16 cellular contexts compared by ENCODE assay signal in genomic region chr1:157965584-157965983, GRCh38. TPM values are rescaled to one million over a fixed set of nuclear protein-coding genes. Genes with fewer than 3 reads are reported as not detected.
A peak's percentile ranks its signal among the peaks of the same experiment; 100 is the strongest.
DNase-seq lines count a peak whose midpoint lies in the region; ATAC-seq and TF ChIP-seq lines count a peak whose summit lies in the region.
"Had no signal": no experiment of that assay in that cellular context is flagged by ENCODE, and none has a peak within 500 bp of the region (broad histone marks: within the 10 kb centered on the region; RNA-seq: fewer than 3 reads in every experiment).

No MANE protein-coding gene starts in this region.

- H3K9ac ChIP-seq in mesendoderm (ENCODE audit: low read length): no peak overlapping the region
- H3K9ac ChIP-seq: BLaER1 had no signal

- H3K36me3 ChIP-seq in body of pancreas (replicated peaks in 1 of 2; ENCODE audit: insufficient read depth in 1 of 2, low read depth in 2 of 2) (no peaks in the 10 kb centered on the region), mesendoderm (ENCODE audit: control insufficient read depth, insufficient read depth, low read length) (no peaks in the 10 kb centered on the region)
- H3K36me3 ChIP-seq: BLaER1 had no signal

- TF ChIP-seq CTCF in body of pancreas (IDR thresholded peaks at IDR 0.05) (no peak), type B pancreatic cell (conservative IDR thresholded peaks at IDR 0.05) (no peak), glutamatergic neuron (IDR thresholded peaks at IDR 0.05; ENCODE audit: partially characterized antibody, unreplicated experiment) (no peak)

- H3K27me3 Mint-ChIP-seq in activated naive CD4-positive, alpha-beta T cell treated with anti-CD3 and anti-CD28 coated beads, Interleukin-2, amount 50 U/mL, for 24 hours: peaks cover 4% of the 10 kb centered on the region
- H3K27me3 Mint-ChIP-seq in type B pancreatic cell (peaks cover 22% of the 10 kb centered on the region), glutamatergic neuron (ENCODE audit: unreplicated experiment) (peaks cover 6% of the 10 kb centered on the region)

- no peak overlapping the region for H4K8ac ChIP-seq in mesendoderm (ENCODE audit: low read depth, low read length)

- no peak for DNase-seq in activated naive CD4-positive, alpha-beta T cell treated with Interleukin-2 at 50 U/mL for 16 hours
- DNase-seq in body of pancreas (no peak), mesendoderm (peak; percentile 84), type B pancreatic cell (ENCODE audit: extremely low spot score, unreplicated experiment) (no peak), dermis blood vessel endothelial cell (no peak), glutamatergic neuron (no peak), NK-92 (lab: John Stamatoyannopoulos, UW; ENCODE audit: unreplicated experiment) (no peak)
- DNase-seq: CD8-positive, alpha-beta memory T cell; NCI-H1105 treated with DMSO at 0.1 percent for 48 hours; NCI-H187; NCI-H526 treated with DMSO at 0.1 percent for 48 hours; PC-3 had no signal

- ATAC-seq in body of pancreas: peak; percentile 2
- ATAC-seq: PC-3, Right ventricle myocardium inferior had no signal

- no peak overlapping the region for H3K18ac ChIP-seq in mesendoderm (ENCODE audit: low read length)

- 33 to 39% methylated on average over 8 of the region's 8 CpGs for WGBS in body of pancreas, 2 donors
- no CpG with 5 or more reads among the region's 8 CpGs for WGBS in mesendoderm (ENCODE audit: extremely low coverage, insufficient coverage, low lambda C conversion rate)

- H3K27me3 ChIP-seq in body of pancreas (no peaks in the 10 kb centered on the region), mesendoderm (ENCODE audit: insufficient read depth, low read length, poor library complexity) (no peaks in the 10 kb centered on the region)
- H3K27me3 ChIP-seq: BLaER1 had no signal

- H3K4me3 Mint-ChIP-seq in activated naive CD4-positive, alpha-beta T cell treated with anti-CD3 and anti-CD28 coated beads, Interleukin-2, amount 50 U/mL, for 24 hours: no peak overlapping the region
- H3K4me3 Mint-ChIP-seq in type B pancreatic cell: no peak overlapping the region
- no peak overlapping the region for H3K4me3 Mint-ChIP-seq in glutamatergic neuron (ENCODE audit: unreplicated experiment)
- H3K4me3 Mint-ChIP-seq: CD8-positive, alpha-beta memory T cell had no signal

- H3K4me2 ChIP-seq in mesendoderm (ENCODE audit: low read length): no peak overlapping the region
- H3K4me2 ChIP-seq: BLaER1 had no signal

- peak overlapping the region; percentile 10 for H3K27ac Mint-ChIP-seq in activated naive CD4-positive, alpha-beta T cell treated with anti-CD3 and anti-CD28 coated beads, Interleukin-2, amount 50 U/mL, for 24 hours
- H3K27ac Mint-ChIP-seq in type B pancreatic cell (peak overlapping the region; percentile 64), glutamatergic neuron (ENCODE audit: unreplicated experiment) (no peak overlapping the region)
- H3K27ac Mint-ChIP-seq: CD8-positive, alpha-beta memory T cell had no signal

- intact Hi-C loops in body of pancreas (cut with DNase I): no loop called here

- peak overlapping the region; percentile 63 to 84 (median 78) for H3K27ac ChIP-seq in body of pancreas
- H3K27ac ChIP-seq in mesendoderm (ENCODE audit: low read depth, low read length): peak overlapping the region; percentile 29
- H3K27ac ChIP-seq: 22Rv1, BLaER1 had no signal

- no peaks in the 10 kb centered on the region for H3K9me3 ChIP-seq in body of pancreas

- H3K4me1 ChIP-seq in body of pancreas (peaks cover 53% of the 10 kb centered on the region), mesendoderm (ENCODE audit: control insufficient read depth, low read depth, low read length) (peaks cover 7% of the 10 kb centered on the region)

- no peaks in the 10 kb centered on the region for H3K79me2 ChIP-seq in mesendoderm (ENCODE audit: control insufficient read depth, insufficient read depth, low read length)

- H2BK5ac ChIP-seq in mesendoderm (ENCODE audit: low read length): no peak overlapping the region

- no peak for TF ChIP-seq POLR2A in body of pancreas (IDR thresholded peaks at IDR 0.05)

- H3K9me3 Mint-ChIP-seq in activated naive CD4-positive, alpha-beta T cell treated with anti-CD3 and anti-CD28 coated beads, Interleukin-2, amount 50 U/mL, for 24 hours: no peaks in the 10 kb centered on the region
- H3K9me3 Mint-ChIP-seq in type B pancreatic cell (no peaks in the 10 kb centered on the region), glutamatergic neuron (ENCODE audit: unreplicated experiment) (peaks cover 11% of the 10 kb centered on the region)

- H4K5ac ChIP-seq in mesendoderm (ENCODE audit: low read length): no peak overlapping the region

- no peaks in the 10 kb centered on the region for H3K4me1 Mint-ChIP-seq in activated naive CD4-positive, alpha-beta T cell treated with anti-CD3 and anti-CD28 coated beads, Interleukin-2, amount 50 U/mL, for 24 hours
- H3K4me1 Mint-ChIP-seq in type B pancreatic cell (ENCODE audit: unreplicated experiment) (peaks cover 10% of the 10 kb centered on the region), glutamatergic neuron (ENCODE audit: low read depth, unreplicated experiment) (peaks cover 24% of the 10 kb centered on the region)
- H3K4me1 Mint-ChIP-seq: CD8-positive, alpha-beta memory T cell had no signal

- no peak overlapping the region for H2BK15ac ChIP-seq in mesendoderm (replicated peaks; ENCODE audit: low read depth)

- no peak overlapping the region for H3K4ac ChIP-seq in mesendoderm (ENCODE audit: low read depth, low read length)

- H3K36me3 Mint-ChIP-seq in activated naive CD4-positive, alpha-beta T cell treated with anti-CD3 and anti-CD28 coated beads, Interleukin-2, amount 50 U/mL, for 24 hours: no peaks in the 10 kb centered on the region
- no peaks in the 10 kb centered on the region for H3K36me3 Mint-ChIP-seq in type B pancreatic cell
- H3K36me3 Mint-ChIP-seq in glutamatergic neuron (ENCODE audit: unreplicated experiment): peaks cover 3% of the 10 kb centered on the region
- H3K36me3 Mint-ChIP-seq: CD8-positive, alpha-beta memory T cell had no signal

- no peak overlapping the region for H2BK120ac ChIP-seq in mesendoderm (ENCODE audit: low read depth, low read length)

- no peaks in the 10 kb centered on the region for H3K79me1 ChIP-seq in mesendoderm (ENCODE audit: low read length)

- no peak overlapping the region for H2AK5ac ChIP-seq in mesendoderm (ENCODE audit: low read length)

- H3K23ac ChIP-seq in mesendoderm (ENCODE audit: low read length): no peak overlapping the region

- H3K56ac ChIP-seq in mesendoderm (ENCODE audit: low read length): peak overlapping the region; percentile 6

- H3K4me3 ChIP-seq in body of pancreas (no peak overlapping the region), mesendoderm (ENCODE audit: low read length) (no peak overlapping the region)
- H3K4me3 ChIP-seq: BLaER1 had no signal

RNA-seq across cellular contexts. Expression of gene KIRREL1, which starts 27.9 kb away (rescaled TPM):
- total RNA-seq in body of pancreas (10 to 100 TPM; 10.9 to 11.4 TPM), type B pancreatic cell (ENCODE audit: low replicate concordance) (15.0 and 51.6 TPM in 2 replicates), dermis blood vessel endothelial cell (28.2 and 35.4 TPM in 2 replicates), glutamatergic neuron (ENCODE audit: unreplicated experiment) (8.1 TPM)
- 19.9 TPM for polyA plus RNA-seq in mesendoderm (2013, experiment 1 of 2)
- 19.5 TPM for polyA plus RNA-seq in mesendoderm (2013, experiment 2 of 2)
- polyA plus RNA-seq: CD8-positive, alpha-beta memory T cell had no signal
